Comparison of ENCODE assay signal across 8 cellular contexts in genomic region chr10:3754727-3755439, GRCh38. TPM values are rescaled to one million over a fixed set of nuclear protein-coding genes. Genes with fewer than 3 reads are reported as not detected.
DNase-seq lines count a peak whose midpoint lies in the region; ATAC-seq and TF ChIP-seq lines count a peak whose summit lies in the region.

No MANE protein-coding gene starts in this region.

- CTCF ChIA-PET in CD4-positive, alpha-beta T cell (lab: Charles Lee): interaction anchor here (0.6 to 1.4 kb wide), 2 partner anchors 15 to 40 kb away, joined by 4 read pairs; no protein-coding TSS in a partner anchor

- no peaks in the 10 kb centered on the region for H3K36me3 Mint-ChIP-seq in CD4-positive, alpha-beta T cell (ENCODE audit: low read depth)

- H3K9me3 ChIP-seq in CD4-positive, alpha-beta T cell (ENCODE audit: control insufficient read depth, low read length): no peaks in the 10 kb centered on the region
- no peaks in the 10 kb centered on the region for H3K9me3 ChIP-seq in mucosa of descending colon

- no peaks in the 10 kb centered on the region for H3K9me3 Mint-ChIP-seq in CD4-positive, alpha-beta T cell

- no peak for DNase-seq in CD4-positive, alpha-beta T cell
- DNase-seq in M059J (ENCODE audit: low read depth) (peak; percentile 88), coronary artery (ENCODE audit: low spot score) (no peak), mucosa of descending colon (no peak), NCI-H2171 treated with DMSO at 0.1 percent for 48 hours (lab: John Stamatoyannopoulos, UW) (no peak), SK-N-DZ (ENCODE audit: low spot score) (no peak), NCI-H2081 (lab: John Stamatoyannopoulos, UW) (no peak)

- ATAC-seq in CD4-positive, alpha-beta T cell (ENCODE audit: poor library complexity): peak; percentile 22
- ATAC-seq in mucosa of descending colon: peak; percentile 78
- no peak for ATAC-seq in GM18517 (IDR thresholded peaks at IDR 0.05; ENCODE audit: unreplicated experiment)

- H3K36me3 ChIP-seq in mucosa of descending colon (ENCODE audit: low read depth): no peaks in the 10 kb centered on the region

- no peaks in the 10 kb centered on the region for H3K27me3 ChIP-seq in CD4-positive, alpha-beta T cell (ENCODE audit: control insufficient read depth, insufficient read depth, low read length)

- peak overlapping the region; percentile 27 for H3K4me3 Mint-ChIP-seq in CD4-positive, alpha-beta T cell

- H3K27ac ChIP-seq in CD4-positive, alpha-beta T cell (ENCODE audit: low read depth, low read length): no peak overlapping the region
- H3K27ac ChIP-seq in coronary artery: peak overlapping the region; percentile 54 to 87

- POLR2A ChIA-PET in CD4-positive, alpha-beta T cell (lab: Charles Lee): interaction anchor here (1.1 kb wide), 1 partner anchor 31 kb away, joined by 3 read pairs; no protein-coding TSS in a partner anchor

- no peak overlapping the region for H3K27ac Mint-ChIP-seq in CD4-positive, alpha-beta T cell

- H3K4me1 ChIP-seq in mucosa of descending colon (ENCODE audit: low read depth): no peaks in the 10 kb centered on the region

- peak overlapping the region; percentile 38 for H3K4me3 ChIP-seq in coronary artery
- H3K4me3 ChIP-seq in mucosa of descending colon: no peak overlapping the region

- intact Hi-C loops in CD4-positive, alpha-beta T cell (cut with DNase I, micrococcal nuclease): no loop called here
- intact Hi-C loops in mucosa of descending colon (cut with DNase I, micrococcal nuclease): no loop called here

- peaks cover 23% of the 10 kb centered on the region for H3K4me1 Mint-ChIP-seq in CD4-positive, alpha-beta T cell (ENCODE audit: low read depth)

- TF ChIP-seq CTCF in CD4-positive, alpha-beta T cell (IDR thresholded peaks at IDR 0.05): no peak
- TF ChIP-seq CTCF in coronary artery (IDR thresholded peaks at IDR 0.05) (no peak), mucosa of descending colon (IDR thresholded peaks at IDR 0.05) (no peak)

- no peaks in the 10 kb centered on the region for H3K27me3 Mint-ChIP-seq in CD4-positive, alpha-beta T cell

RNA-seq across cellular contexts. Expression of gene KLF6, which starts 30.1 kb away (rescaled TPM):
- 100 to 1,000 TPM; 851 to 874 TPM for total RNA-seq in CD4-positive, alpha-beta T cell
- 4.8 and 9.9 TPM in 2 replicates for total RNA-seq in M059J (2014; rRNA removed; shearing (Covaris generic))
- 100 to 1,000 TPM; 270 to 371 (median 331) TPM for total RNA-seq in mucosa of descending colon
- 2.4 and 2.5 TPM in 2 replicates for polyA plus RNA-seq in SK-N-DZ (2014; cell fraction: cytosol; rRNA removed)
- polyA plus RNA-seq in SK-N-DZ (2014; cell fraction: nucleus; rRNA removed): 6.6 and 14.0 TPM in 2 replicates

Comparison
In these comparisons a context has a peak if more than half of its experiments do, and no peak if none do; other contexts are left out.
1. RNA of gene KLF6, which starts 30.1 kb away (total RNA-seq): 851 to 874 TPM in CD4-positive, alpha-beta T cell and 270 to 371 TPM in mucosa of descending colon; 4.8 to 9.9 TPM in M059J; every median in the first group is over 10 times any median in the second.